1 cellular context compared by ENCODE assay signal in genomic region chr1:55147504-55147903, GRCh38.
TF ChIP-seq lines count a peak whose summit lies in the region.

No MANE protein-coding gene starts in this region.

TF ChIP-seq in IMR-90, 13 proteins besides CTCF, POLR2A, EP300 and RAD21 (continued from another document):
- TF ChIP-seq MAFK (IDR thresholded peaks at IDR 0.05; ENCODE audit: low read depth, low read length) (no peak), FOS (IDR thresholded peaks at IDR 0.05; ENCODE audit: low read depth, low read length) (no peak), RCOR1 (IDR thresholded peaks at IDR 0.05; ENCODE audit: insufficient replicate concordance, low read length) (no peak), NFE2L2 (IDR thresholded peaks at IDR 0.05; ENCODE audit: low read depth, low read length) (no peak)
